ENCODE assay signal across 13 cellular contexts in the genomic region with DNA sequence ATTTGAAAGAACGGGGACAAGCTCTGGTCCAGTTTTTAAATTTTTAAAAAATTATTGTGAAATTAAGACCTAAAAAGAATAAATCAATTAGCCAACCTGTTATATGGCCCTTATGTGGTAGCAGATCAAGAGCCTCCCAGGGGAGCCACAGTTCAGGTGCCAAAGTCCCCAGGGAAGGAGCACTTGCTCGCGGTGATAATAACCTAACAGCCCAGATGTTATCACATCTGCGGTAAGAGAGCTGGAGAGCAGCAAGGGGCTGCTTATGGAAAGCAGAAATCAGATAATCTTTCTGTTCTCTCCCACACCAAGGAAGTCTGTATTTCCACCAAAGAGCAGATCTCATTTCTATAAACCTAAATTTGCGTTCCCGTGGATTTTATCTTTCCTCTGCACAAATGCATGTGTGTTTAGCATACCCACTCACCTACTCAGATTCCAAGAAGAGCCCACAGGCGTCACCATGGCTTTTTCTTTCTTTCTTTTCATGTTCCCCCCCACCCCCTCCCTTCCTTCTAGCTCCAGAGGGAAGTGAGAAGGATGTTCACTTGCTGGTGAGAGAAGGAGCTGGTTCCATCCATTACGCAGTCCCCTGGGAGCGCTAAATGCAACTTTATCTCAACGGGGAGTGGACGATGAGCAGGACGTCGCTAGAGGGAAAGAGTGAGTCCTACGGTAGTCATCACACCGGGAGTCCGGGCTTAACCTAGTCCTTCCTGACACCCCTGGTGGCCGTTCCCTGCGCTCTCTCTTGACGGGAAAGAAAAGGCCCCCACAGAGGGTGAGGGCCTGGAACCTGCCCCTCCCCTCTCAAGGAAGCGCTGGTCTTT. TPM values are rescaled to one million over a fixed set of nuclear protein-coding genes. Genes with fewer than 3 reads are reported as not detected.
DNase-seq lines count a peak whose midpoint lies in the region; ATAC-seq and TF ChIP-seq lines count a peak whose summit lies in the region.
"Had no signal": no experiment of that assay in that cellular context is flagged by ENCODE, and none has a peak within 500 bp of the region (broad histone marks: within the 10 kb centered on the region; RNA-seq: fewer than 3 reads in every experiment).

No MANE protein-coding gene starts in this region.

- DNase-seq in DMS 273 (lab: John Stamatoyannopoulos, UW; ENCODE audit: unreplicated experiment) (peak; percentile 37), DMS 273 treated with DMSO at 0.1 percent for 48 hours (lab: John Stamatoyannopoulos, UW) (no peak), NAMALWA (ENCODE audit: low spot score) (peak; percentile 66), T1000 (lab: John Stamatoyannopoulos, UW) (peak; percentile 0), neural crest cell (ENCODE audit: low read depth, low spot score) (no peak)
- no peak for DNase-seq in activated T-helper 2 cell treated with anti-CD3 and anti-CD28 coated beads, Interferon-gamma antibody, Interleukin-2, Interleukin-4, amounts not matched to agents 10 μg/mL and 5 μg/mL and 100 μg/mL, durations not matched to agents 14 hours and 24 hours and 36 hours (ENCODE audit: low spot score)
- DNase-seq: 8988T; activated B cell treated with CpG ODN at 0.5 μM for 24 hours; activated effector memory CD4-positive, alpha-beta T cell treated with anti-CD3 and anti-CD28 coated beads, Interleukin-2, amount 50 U/mL, for 16 hours; midbrain; PC-3 had no signal

- H3K27ac Mint-ChIP-seq in neural crest cell (ENCODE audit: unreplicated experiment), result no peak overlapping the region
- H3K27ac Mint-ChIP-seq in activated T-helper 2 cell treated with anti-CD3 and anti-CD28 coated beads, Interferon-gamma antibody, Interleukin-2, Interleukin-4, amounts not matched to agents 10 μg/mL and 5 μg/mL and 100 μg/mL, durations not matched to agents 14 hours and 24 hours and 36 hours, result no peak overlapping the region

- no peak overlapping the region for H3K4me3 Mint-ChIP-seq in neural crest cell
- H3K4me3 Mint-ChIP-seq in activated T-helper 2 cell treated with anti-CD3 and anti-CD28 coated beads, Interferon-gamma antibody, Interleukin-2, Interleukin-4, amounts not matched to agents 10 μg/mL and 5 μg/mL and 100 μg/mL, durations not matched to agents 14 hours and 24 hours and 36 hours (ENCODE audit: low read depth), result no peak overlapping the region

- peaks cover 31% of the 10 kb centered on the region for H3K4me1 Mint-ChIP-seq in neural crest cell
- peaks cover 38% of the 10 kb centered on the region for H3K4me1 Mint-ChIP-seq in activated T-helper 2 cell treated with anti-CD3 and anti-CD28 coated beads, Interferon-gamma antibody, Interleukin-2, Interleukin-4, amounts not matched to agents 10 μg/mL and 5 μg/mL and 100 μg/mL, durations not matched to agents 14 hours and 24 hours and 36 hours (ENCODE audit: low read depth)

- peaks cover 96% of the 10 kb centered on the region for H3K27me3 Mint-ChIP-seq in neural crest cell (ENCODE audit: low read depth)
- H3K27me3 Mint-ChIP-seq in activated T-helper 2 cell treated with anti-CD3 and anti-CD28 coated beads, Interferon-gamma antibody, Interleukin-2, Interleukin-4, amounts not matched to agents 10 μg/mL and 5 μg/mL and 100 μg/mL, durations not matched to agents 14 hours and 24 hours and 36 hours (ENCODE audit: low read depth), result peaks cover 87% of the 10 kb centered on the region

- peaks cover 6% of the 10 kb centered on the region for H3K36me3 Mint-ChIP-seq in neural crest cell (ENCODE audit: low read depth)
- H3K36me3 Mint-ChIP-seq in activated T-helper 2 cell treated with anti-CD3 and anti-CD28 coated beads, Interferon-gamma antibody, Interleukin-2, Interleukin-4, amounts not matched to agents 10 μg/mL and 5 μg/mL and 100 μg/mL, durations not matched to agents 14 hours and 24 hours and 36 hours (ENCODE audit: low read depth), result peaks cover 6% of the 10 kb centered on the region

- intact Hi-C loops in activated T-helper 2 cell treated with anti-CD3 and anti-CD28 coated beads, Interferon-gamma antibody, Interleukin-2, Interleukin-4, amounts not matched to agents 10 μg/mL and 5 μg/mL and 100 μg/mL, durations not matched to agents 14 hours and 24 hours and 36 hours (cut with micrococcal nuclease), result loop anchor here (5.0 to 10.0 kb wide), 3 partner anchors 370 to 1732 kb away; partner anchors contain the start of gene EDNRB

- TF ChIP-seq CTCF in neural crest cell (conservative IDR thresholded peaks at IDR 0.05), result peak; percentile 24

- ATAC-seq in GM19397 (IDR thresholded peaks at IDR 0.05; ENCODE audit: unreplicated experiment) (no peak), HG03139 (IDR thresholded peaks at IDR 0.05; ENCODE audit: unreplicated experiment) (no peak)
- ATAC-seq: PC-3 had no signal

- no peaks in the 10 kb centered on the region for H3K9me3 Mint-ChIP-seq in neural crest cell
- H3K9me3 Mint-ChIP-seq in activated T-helper 2 cell treated with anti-CD3 and anti-CD28 coated beads, Interferon-gamma antibody, Interleukin-2, Interleukin-4, amounts not matched to agents 10 μg/mL and 5 μg/mL and 100 μg/mL, durations not matched to agents 14 hours and 24 hours and 36 hours, result no peaks in the 10 kb centered on the region
- H3K9me3 Mint-ChIP-seq: activated B cell treated with CpG ODN at 0.5 μM for 24 hours had no signal

RNA-seq across cellular contexts. Expression of gene POU4F1, which starts 1.6 kb away (rescaled TPM):
- total RNA-seq in neural crest cell, result 0.19 and 0.41 TPM in 2 replicates
- total RNA-seq in activated T-helper 2 cell treated with anti-CD3 and anti-CD28 coated beads, Interferon-gamma antibody, Interleukin-2, Interleukin-4, amounts not matched to agents 10 μg/mL and 5 μg/mL and 100 μg/mL, durations not matched to agents 14 hours and 24 hours and 36 hours, result 0.11 TPM in 1 of 2 replicates, not detected in the other
- total RNA-seq: PC-3 had no signal

RNA-seq across cellular contexts. Expression of gene OBI1, which starts 54.0 kb away (rescaled TPM):
- total RNA-seq in neural crest cell, result 26.1 and 28.4 TPM in 2 replicates
- total RNA-seq in activated T-helper 2 cell treated with anti-CD3 and anti-CD28 coated beads, Interferon-gamma antibody, Interleukin-2, Interleukin-4, amounts not matched to agents 10 μg/mL and 5 μg/mL and 100 μg/mL, durations not matched to agents 14 hours and 24 hours and 36 hours, result 17.7 and 18.1 TPM in 2 replicates

Comparison
In these comparisons a context has a peak if more than half of its experiments do, and no peak if none do; other contexts are left out.
1. DNase-seq: peak in DMS 273 (single experiment), NAMALWA (single experiment) and T1000 (single experiment); none in DMS 273 treated with DMSO at 0.1 percent for 48 hours (single experiment), neural crest cell (single experiment) and activated T-helper 2 cell treated with anti-CD3 and anti-CD28 coated beads, Interferon-gamma antibody, Interleukin-2, Interleukin-4, amounts not matched to agents 10 μg/mL and 5 μg/mL and 100 μg/mL, durations not matched to agents 14 hours and 24 hours and 36 hours (single experiment).